ENCODE assay signal across 19 cellular contexts in the genomic region with DNA sequence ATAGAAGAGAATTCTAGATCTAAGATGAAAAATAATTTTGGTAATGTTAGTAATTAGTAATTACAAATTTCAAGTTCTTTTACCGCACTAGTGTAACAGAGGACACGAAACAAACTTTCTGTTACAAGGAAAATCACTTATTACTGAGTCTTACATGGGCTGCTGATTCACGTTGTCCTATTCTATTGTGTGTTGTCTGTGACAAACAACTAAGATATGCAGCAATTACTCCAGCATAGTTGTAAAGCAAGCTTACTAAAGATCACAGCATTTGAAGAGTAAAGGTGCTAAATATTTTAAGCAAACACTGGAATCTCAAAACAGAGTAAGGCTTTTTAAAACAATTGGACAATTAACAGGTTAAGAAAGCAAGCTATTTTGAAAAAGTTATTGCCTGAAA.
"Had no signal": no experiment of that assay in that cellular context is flagged by ENCODE, and none has a peak within 500 bp of the region (broad histone marks: within the 10 kb centered on the region; RNA-seq: fewer than 3 reads in every experiment).

No MANE protein-coding gene starts in this region.

- ATAC-seq: activated CD8-positive, alpha-beta memory T cell treated with anti-CD3 and anti-CD28 coated beads, Interleukin-2, amount 10 ng/mL, durations not matched to agents 7 days and 5 days; left lobe of liver; naive thymus-derived CD8-positive, alpha-beta T cell had no signal

- H3K4me3 ChIP-seq: adrenal gland, skin epidermis, transverse colon, vagina had no signal

- DNase-seq: activated CD4-positive, alpha-beta memory T cell treated with anti-CD3 and anti-CD28 coated beads for 36 hours; activated CD8-positive, alpha-beta memory T cell treated with anti-CD3 and anti-CD28 coated beads, Interleukin-2, amount 10 ng/mL, durations not matched to agents 7 days and 5 days; activated naive CD4-positive, alpha-beta T cell treated with anti-CD3 and anti-CD28 coated beads, Interleukin-2, amount 50 U/mL, for 16 hours; activated T-cell treated with anti-CD3 and anti-CD28 coated beads, Interleukin-2, amount 50 U/mL, for 1 hour; adrenal gland; cortex of kidney; effector CD8-positive, alpha-beta T cell; islet precursor cell; naive thymus-derived CD8-positive, alpha-beta T cell; retina; stimulated activated CD4-positive, alpha-beta T cell treated with anti-CD3 and anti-CD28 coated beads, Interleukin-15, amount 100 ng/mL, for 24 hours; stimulated activated CD4-positive, alpha-beta T cell treated with anti-CD3 and anti-CD28 coated beads, Interleukin-4, amount 100 ng/mL, for 1 hour; stimulated activated naive CD4-positive, alpha-beta T cell; T-helper 1 cell; T1000; transverse colon had no signal
